ENCODE assay signal across 26 cellular contexts in the genomic region with DNA sequence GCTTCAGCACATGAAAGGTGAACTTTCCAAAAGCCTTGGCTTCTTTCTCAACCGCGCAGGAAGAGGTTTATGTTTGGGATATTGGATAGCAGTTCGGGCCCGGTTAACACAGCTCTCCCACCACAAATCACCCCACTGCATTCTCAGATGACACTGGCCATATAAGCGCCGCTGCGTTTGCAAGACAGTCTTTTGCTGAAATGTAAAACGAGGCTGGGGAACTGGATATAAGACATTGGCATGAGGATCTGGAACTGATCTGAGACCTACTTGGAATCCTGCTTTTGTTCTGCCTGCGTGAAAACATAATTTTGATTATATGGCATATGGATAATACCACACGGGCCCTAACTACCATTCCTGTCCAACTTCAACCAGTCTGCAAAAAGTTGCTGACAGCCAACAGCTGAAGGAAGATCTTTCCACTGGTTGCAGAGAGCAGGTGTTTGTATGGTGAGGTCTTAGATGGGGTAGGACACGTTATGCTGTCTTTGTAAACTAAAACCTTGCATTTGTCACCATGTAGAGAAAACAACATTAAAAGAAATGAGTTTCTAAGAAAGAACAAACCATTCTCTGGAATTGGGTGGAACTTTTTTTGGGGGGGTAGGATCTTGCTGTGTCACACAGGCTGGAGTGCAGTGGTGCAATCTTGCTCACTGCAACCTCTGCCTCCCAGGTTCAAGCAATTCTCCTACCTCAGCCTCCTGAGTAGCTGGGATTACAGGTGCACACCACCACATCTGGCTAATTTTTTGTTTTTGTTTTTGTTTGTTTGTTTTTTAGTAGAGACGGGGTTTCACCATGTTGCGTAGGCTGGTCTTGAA. TPM values are rescaled to one million over a fixed set of nuclear protein-coding genes. Genes with fewer than 3 reads are reported as not detected.
DNase-seq lines count a peak whose midpoint lies in the region; ATAC-seq and TF ChIP-seq lines count a peak whose summit lies in the region.
"Had no signal": no experiment of that assay in that cellular context is flagged by ENCODE, and none has a peak within 500 bp of the region (broad histone marks: within the 10 kb centered on the region; RNA-seq: fewer than 3 reads in every experiment).

No MANE protein-coding gene starts in this region.

- DNase-seq in SJCRH30 (peak; percentile 45 to 73), sigmoid colon (no peak), transverse colon (no peak), left lung (no peak)
- DNase-seq in activated T-cell treated with anti-CD3 and anti-CD28 coated beads, Interleukin-2, amount 50 U/mL, for 4 hours, result no peak
- no peak for DNase-seq in activated CD4-positive, alpha-beta T cell treated with anti-CD3 and anti-CD28 coated beads for 1 hour
- DNase-seq: Caco-2; CD8-positive, alpha-beta T cell; DMS79; EL; GDM1; HCEC 1CT; NCI-H1092; NCI-H1417 treated with DMSO at 0.1 percent for 48 hours; NCI-H187; NCI-H2171 treated with DMSO at 0.1 percent for 48 hours; NCI-H524; NCI-H774; PC-3 had no signal

- H3K36me3 ChIP-seq in SJCRH30 (no peaks in the 10 kb centered on the region), muscle layer of colon (ENCODE audit: insufficient read depth, low read length) (no peaks in the 10 kb centered on the region), sigmoid colon (no peaks in the 10 kb centered on the region), transverse colon (no peaks in the 10 kb centered on the region), left lung (no peaks in the 10 kb centered on the region)
- H3K36me3 ChIP-seq: BLaER1 treated with 17β-estradiol and CSF1 and Interleukin-3, amounts not matched to agents 10 nM and 100 nM; SJSA1 had no signal

- ATAC-seq in left lung, result no peak
- no peak for ATAC-seq in activated T-cell treated with anti-CD3 and anti-CD28 coated beads, Interleukin-2, amount 50 U/mL, for 4 hours
- no peak for ATAC-seq in GM18867 (IDR thresholded peaks at IDR 0.05; ENCODE audit: unreplicated experiment)
- ATAC-seq: CD8-positive, alpha-beta T cell; GM12878 had no signal

- H3K4me3 ChIP-seq in SJCRH30 (peak overlapping the region; percentile 52), muscle layer of colon (ENCODE audit: low read depth in 1 of 2, low read length in 2 of 2) (peak overlapping the region; percentile 9 to 17), sigmoid colon (peak overlapping the region in 2 of 4 donors; percentile 10 to 35), transverse colon (no peak overlapping the region), left lung (no peak overlapping the region)
- H3K4me3 ChIP-seq: BLaER1 treated with 17β-estradiol and CSF1 and Interleukin-3, amounts not matched to agents 10 nM and 100 nM; GM12878; SJSA1 had no signal

- H3K9me3 Mint-ChIP-seq in activated T-cell treated with anti-CD3 and anti-CD28 coated beads, Interleukin-2, amount 50 U/mL, for 4 hours, result peaks cover 4% of the 10 kb centered on the region

- 0 out of 2 replicates have a peak overlapping the region, but pooled peaks have one; percentile 0 for H3K27ac ChIP-seq in SJCRH30
- H3K27ac ChIP-seq in muscle layer of colon (ENCODE audit: low read depth, low read length), result peak overlapping the region; percentile 45
- peak overlapping the region in 3 of 4 donors; percentile 12 to 79 (median 68) for H3K27ac ChIP-seq in sigmoid colon
- H3K27ac ChIP-seq in transverse colon, result peak overlapping the region; percentile 46 to 70 (median 58)
- H3K27ac ChIP-seq in left lung, result no peak overlapping the region
- H3K27ac ChIP-seq: BLaER1 treated with 17β-estradiol and CSF1 and Interleukin-3, amounts not matched to agents 10 nM and 100 nM; HL-60; SJSA1 had no signal

- H3K27me3 ChIP-seq in SJCRH30, result no peaks in the 10 kb centered on the region
- no peaks in the 10 kb centered on the region for H3K27me3 ChIP-seq in muscle layer of colon (ENCODE audit: control insufficient read depth in 1 of 2, insufficient read depth in 2 of 2, low read length in 2 of 2)
- no peaks in the 10 kb centered on the region for H3K27me3 ChIP-seq in sigmoid colon
- H3K27me3 ChIP-seq in transverse colon, result no peaks in the 10 kb centered on the region
- no peaks in the 10 kb centered on the region for H3K27me3 ChIP-seq in left lung
- H3K27me3 ChIP-seq: BLaER1 treated with 17β-estradiol and CSF1 and Interleukin-3, amounts not matched to agents 10 nM and 100 nM; SJSA1 had no signal

- TF ChIP-seq EP300 in sigmoid colon (IDR thresholded peaks at IDR 0.05), result no peak
- TF ChIP-seq EP300 in transverse colon (IDR thresholded peaks at IDR 0.05; ENCODE audit: low read depth), result no peak

- H3K4me3 Mint-ChIP-seq in activated T-cell treated with anti-CD3 and anti-CD28 coated beads, Interleukin-2, amount 50 U/mL, for 4 hours, result no peak overlapping the region
- H3K4me3 Mint-ChIP-seq: CD8-positive, alpha-beta T cell; IgD-negative memory B cell had no signal

- peaks cover 2% of the 10 kb centered on the region for H3K4me1 Mint-ChIP-seq in activated T-cell treated with anti-CD3 and anti-CD28 coated beads, Interleukin-2, amount 50 U/mL, for 4 hours (ENCODE audit: low read depth)

- H3K27me3 Mint-ChIP-seq in activated T-cell treated with anti-CD3 and anti-CD28 coated beads, Interleukin-2, amount 50 U/mL, for 4 hours (ENCODE audit: low read depth), result peaks cover 8% of the 10 kb centered on the region

- TF ChIP-seq POLR2A in sigmoid colon (IDR thresholded peaks at IDR 0.05), result no peak
- no peak for TF ChIP-seq POLR2A in transverse colon (IDR thresholded peaks at IDR 0.05)

- intact Hi-C loops in sigmoid colon (cut with DNase I), result loop anchor here (5.0 to 10.0 kb wide), 8 partner anchors 77 to 1062 kb away; a partner anchor contains a TSS
- intact Hi-C loops in transverse colon (cut with DNase I; ENCODE audit: low total_unique reads), result loop anchor here (10.0 kb wide), 1 partner anchor 1060 kb away; a partner anchor contains a TSS
- intact Hi-C loops in left lung (cut with DNase I), result no loop called here

- H3K9me3 ChIP-seq in SJCRH30 (replicated peaks) (0 out of 2 replicates have a peak, but pooled peaks cover under 1% of the 10 kb centered on the region), muscle layer of colon (ENCODE audit: low read length) (no peaks in the 10 kb centered on the region), sigmoid colon (peaks cover 0 to under 1% (median 0%) of the 10 kb centered on the region in 4 donors), transverse colon (no peaks in the 10 kb centered on the region), left lung (no peaks in the 10 kb centered on the region)
- H3K9me3 ChIP-seq: SJSA1 had no signal

- H3K4me1 ChIP-seq in SJCRH30 (peaks cover 29% of the 10 kb centered on the region), muscle layer of colon (ENCODE audit: insufficient read depth, low read length) (peaks cover 19% of the 10 kb centered on the region), sigmoid colon (peaks cover 0 to 41% (median 34%) of the 10 kb centered on the region in 4 donors), transverse colon (peaks cover 4 to 22% (median 19%) of the 10 kb centered on the region in 4 donors), left lung (peaks cover 2 to 4% of the 10 kb centered on the region in 2 donors)
- H3K4me1 ChIP-seq: BLaER1 treated with 17β-estradiol and CSF1 and Interleukin-3, amounts not matched to agents 10 nM and 100 nM; Caco-2; SJSA1 had no signal

- no peak overlapping the region for H3K9ac ChIP-seq in muscle layer of colon (ENCODE audit: low read length)
- H3K9ac ChIP-seq: BLaER1 treated with 17β-estradiol and CSF1 and Interleukin-3, amounts not matched to agents 10 nM and 100 nM had no signal

- no peak for TF ChIP-seq CTCF in sigmoid colon (IDR thresholded peaks at IDR 0.05)
- TF ChIP-seq CTCF in transverse colon (IDR thresholded peaks at IDR 0.05), result no peak
- no peak for TF ChIP-seq CTCF in left lung (IDR thresholded peaks at IDR 0.05)

- WGBS in sigmoid colon, 2 donors, result 87 to 95% methylated on average over 13 of the region's 13 CpGs
- 61 to 75% methylated on average over 9 to 13 of the region's 13 CpGs for WGBS in transverse colon (ENCODE audit: low coverage in 1 of 2), 2 donors

- H3K36me3 Mint-ChIP-seq in activated T-cell treated with anti-CD3 and anti-CD28 coated beads, Interleukin-2, amount 50 U/mL, for 4 hours (ENCODE audit: insufficient read depth), result no peaks in the 10 kb centered on the region
- H3K36me3 Mint-ChIP-seq: CD8-positive, alpha-beta T cell; IgD-negative memory B cell had no signal

- in situ Hi-C loops in transverse colon (cut with MboI; ENCODE audit: low pct_ligation_motif_present in 1 of 4, low pct_unique_long_range_greater_than_20kb in 1 of 4, low sequenced_read_pairs in 3 of 4), result no loop called here

RNA-seq across cellular contexts. Expression of a gene that starts 30.9 kb away (rescaled TPM):
- total RNA-seq in SJCRH30 (2014; rRNA removed; shearing (Covaris generic)), result 22.7 and 23.8 TPM in 2 replicates
- total RNA-seq in sigmoid colon, result 10 to 100 TPM; 32.7 to 56.3 (median 47.0) TPM
- 10 to 100 TPM; 16.6 to 22.4 (median 17.4) TPM for polyA plus RNA-seq in sigmoid colon
- 10 to 100 TPM in 3 of 4 donors, 1 to 10 TPM in 1; 7.5 to 29.1 (median 19.2) TPM for total RNA-seq in transverse colon
- total RNA-seq in left lung, result 10 to 100 TPM; 28.0 to 29.1 TPM
- 1 to 10 TPM in 2 of 3 donors, under 1 TPM in 1; 0.99 to 1.3 (median 1.1) TPM for total RNA-seq in activated T-cell treated with anti-CD3 and anti-CD28 coated beads, Interleukin-2, amount 50 U/mL, for 4 hours

Comparison
In these comparisons a context has a peak if more than half of its experiments do, and no peak if none do; other contexts are left out.
1. DNase-seq: peak in SJCRH30 (2 of 2); none in sigmoid colon (single experiment), transverse colon (single experiment), left lung (0 of 2), activated T-cell treated with anti-CD3 and anti-CD28 coated beads, Interleukin-2, amount 50 U/mL, for 4 hours (single experiment) and activated CD4-positive, alpha-beta T cell treated with anti-CD3 and anti-CD28 coated beads for 1 hour (single experiment).
2. H3K27ac ChIP-seq: peak in SJCRH30 (single experiment), muscle layer of colon (single experiment), sigmoid colon (3 of 4) and transverse colon (4 of 4); none in left lung (0 of 2).
3. H3K4me3 ChIP-seq: peak in SJCRH30 (single experiment) and muscle layer of colon (2 of 2); none in transverse colon (0 of 4) and left lung (0 of 2).
4. intact Hi-C loops: an anchor here in sigmoid colon (5.0 to 10.0 kb wide) and transverse colon (10.0 kb wide); none called in left lung.